Comparison of ENCODE assay signal across 16 cellular contexts in genomic region chr21:38503588-38503987, GRCh38. TPM values are rescaled to one million over a fixed set of nuclear protein-coding genes. Genes with fewer than 3 reads are reported as not detected.
DNase-seq lines count a peak whose midpoint lies in the region; ATAC-seq and TF ChIP-seq lines count a peak whose summit lies in the region.
"Had no signal": no experiment of that assay in that cellular context is flagged by ENCODE, and none has a peak within 500 bp of the region (broad histone marks: within the 10 kb centered on the region; RNA-seq: fewer than 3 reads in every experiment).

No MANE protein-coding gene starts in this region.

- peak in 2 of 5 donors; percentile 25 to 45 for DNase-seq in heart left ventricle
- DNase-seq in cardiac septum (ENCODE audit: low spot score) = no peak
- peak; percentile 17 for DNase-seq in dedifferentiated amniotic fluid mesenchymal stem cell (ENCODE audit: extremely low spot score)
- DNase-seq in lung (ENCODE audit: low spot score) = no peak
- peak in 1 of 2 donors; percentile 71 for DNase-seq in aorta
- DNase-seq in NCI-H226 = no peak
- DNase-seq in naive thymus-derived CD4-positive, alpha-beta T cell = no peak
- DNase-seq in ecto neural progenitor cell (ENCODE audit: low spot score) = no peak
- DNase-seq: ACHN; activated CD4-positive, alpha-beta T cell treated with anti-CD3 and anti-CD28 coated beads, Interleukin-2, amount 50 U/mL, for 48 hours; activated effector memory CD4-positive, alpha-beta T cell treated with Interleukin-2 at 50 U/mL for 16 hours; DND-41; NCI-H146; testis had no signal

- no peaks in the 10 kb centered on the region for H3K36me3 ChIP-seq in heart left ventricle
- no peaks in the 10 kb centered on the region for H3K36me3 ChIP-seq in lung (ENCODE audit: control insufficient read depth in 2 of 2, insufficient read depth in 2 of 2, low read length in 2 of 2)
- H3K36me3 ChIP-seq in aorta (ENCODE audit: control insufficient read depth in 1 of 2, insufficient read depth in 2 of 2, low read length in 1 of 2) = no peaks in the 10 kb centered on the region
- H3K36me3 ChIP-seq in naive thymus-derived CD4-positive, alpha-beta T cell (ENCODE audit: control insufficient read depth in 2 of 3, insufficient read depth in 3 of 3, low read length in 3 of 3) = no peaks in the 10 kb centered on the region

- H3K4me3 ChIP-seq in heart left ventricle = peak overlapping the region in 9 of 12 donors; percentile 3 to 39 (median 16)
- peak overlapping the region; percentile 54 for H3K4me3 ChIP-seq in lung
- H3K4me3 ChIP-seq in aorta (ENCODE audit: low read length in 2 of 2) = peak overlapping the region; percentile 54 to 92
- no peak overlapping the region for H3K4me3 ChIP-seq in naive thymus-derived CD4-positive, alpha-beta T cell (ENCODE audit: low read length)
- H3K4me3 ChIP-seq: testis had no signal

- POLR2A ChIA-PET in naive thymus-derived CD4-positive, alpha-beta T cell (lab: Charles Lee) = no interaction called here

- H3K9me3 ChIP-seq in heart left ventricle (no peaks in the 10 kb centered on the region), lung (ENCODE audit: control insufficient read depth in 2 of 2, insufficient read depth in 1 of 2, low read length in 1 of 2) (no peaks in the 10 kb centered on the region), aorta (ENCODE audit: control insufficient read depth, low read length) (no peaks in the 10 kb centered on the region)
- H3K9me3 ChIP-seq in naive thymus-derived CD4-positive, alpha-beta T cell (ENCODE audit: control insufficient read depth in 2 of 3, low read length in 3 of 3) = no peaks in the 10 kb centered on the region
- H3K9me3 ChIP-seq: testis had no signal

- H3K4me1 Mint-ChIP-seq in naive thymus-derived CD4-positive, alpha-beta T cell = peaks cover 9 to 21% (median 11%) of the 10 kb centered on the region in 7 donors

- H3K27me3 ChIP-seq in heart left ventricle = no peaks in the 10 kb centered on the region
- H3K27me3 ChIP-seq in lung (ENCODE audit: control insufficient read depth, insufficient read depth) = no peaks in the 10 kb centered on the region
- H3K27me3 ChIP-seq in aorta (ENCODE audit: control insufficient read depth in 1 of 2, insufficient read depth in 2 of 2, low read length in 1 of 2) = no peaks in the 10 kb centered on the region
- no peaks in the 10 kb centered on the region for H3K27me3 ChIP-seq in naive thymus-derived CD4-positive, alpha-beta T cell (ENCODE audit: control insufficient read depth in 2 of 2, insufficient read depth in 2 of 2, low read length in 2 of 2)
- H3K27me3 ChIP-seq: testis had no signal

- CTCF ChIA-PET in naive thymus-derived CD4-positive, alpha-beta T cell (lab: Charles Lee) = no interaction called here

- no peak overlapping the region for H3K4me3 Mint-ChIP-seq in naive thymus-derived CD4-positive, alpha-beta T cell
- H3K4me3 Mint-ChIP-seq: IgD-negative memory B cell; T-helper 1 cell treated with Interleukin-12 subunit alpha and Interleukin-12 subunit beta and Interleukin-4 antibody, amounts not matched to agents 30 μg/mL and 1 μg/mL, for 36 hours had no signal

- peaks cover 0 to 38% (median 13%) of the 10 kb centered on the region in 12 donors for H3K4me1 ChIP-seq in heart left ventricle
- peaks cover 0 to 6% of the 10 kb centered on the region in 2 donors for H3K4me1 ChIP-seq in lung (ENCODE audit: control insufficient read depth in 2 of 2, insufficient read depth in 2 of 2, low read length in 2 of 2)
- peaks cover 0 to 4% of the 10 kb centered on the region in 2 donors for H3K4me1 ChIP-seq in aorta (ENCODE audit: control insufficient read depth in 1 of 2, insufficient read depth in 2 of 2, low read length in 2 of 2)
- no peaks in the 10 kb centered on the region for H3K4me1 ChIP-seq in naive thymus-derived CD4-positive, alpha-beta T cell (ENCODE audit: control insufficient read depth in 2 of 2, insufficient read depth in 2 of 2, low read length in 2 of 2)
- H3K4me1 ChIP-seq: testis had no signal

- H3K36me3 Mint-ChIP-seq in naive thymus-derived CD4-positive, alpha-beta T cell = no peaks in the 10 kb centered on the region
- H3K36me3 Mint-ChIP-seq: IgD-negative memory B cell had no signal

- H3K27ac ChIP-seq in heart left ventricle = peak overlapping the region in 11 of 12 donors; percentile 1 to 69 (median 36)
- H3K27ac ChIP-seq in lung (ENCODE audit: low read depth in 1 of 2, low read length in 1 of 2) = peak overlapping the region; percentile 48 to 84
- H3K27ac ChIP-seq in aorta (ENCODE audit: low read depth in 1 of 2, low read length in 2 of 2) = peak overlapping the region; percentile 23 to 97
- no peak overlapping the region for H3K27ac ChIP-seq in naive thymus-derived CD4-positive, alpha-beta T cell (ENCODE audit: low read depth, low read length)
- H3K27ac ChIP-seq: testis had no signal

- peak in 1 of 2 donors; percentile 50 for TF ChIP-seq POLR2A in heart left ventricle (IDR thresholded peaks at IDR 0.05)

- no peaks in the 10 kb centered on the region for H3K9me3 Mint-ChIP-seq in naive thymus-derived CD4-positive, alpha-beta T cell
- H3K9me3 Mint-ChIP-seq: T-helper 1 cell treated with Interleukin-12 subunit alpha and Interleukin-12 subunit beta and Interleukin-4 antibody, amounts not matched to agents 30 μg/mL and 1 μg/mL, for 36 hours had no signal

- WGBS in heart left ventricle, 4 donors = 46 to 70% (median 60%) methylated on average over 10 of the region's 10 CpGs
- 39% methylated on average over 10 of the region's 10 CpGs for WGBS in lung, 2 donors
- WGBS in aorta, 2 donors = 3 to 7% methylated on average over 10 of the region's 10 CpGs

- TF ChIP-seq CTCF in heart left ventricle (IDR thresholded peaks at IDR 0.05) (no peak), lung (IDR thresholded peaks at IDR 0.05; ENCODE audit: control extremely low read depth, extremely low read depth) (no peak)

- ATAC-seq in heart left ventricle = peak in 3 of 4 donors; percentile 26 to 31 (median 27)
- ATAC-seq in lung (ENCODE audit: insufficient read depth, low FRiP score) = no peak
- peak; percentile 44 for ATAC-seq in aorta (ENCODE audit: low FRiP score)
- ATAC-seq in naive thymus-derived CD4-positive, alpha-beta T cell = no peak

- no peak overlapping the region for H3K27ac Mint-ChIP-seq in naive thymus-derived CD4-positive, alpha-beta T cell
- H3K27ac Mint-ChIP-seq: IgD-negative memory B cell; T-helper 1 cell treated with Interleukin-12 subunit alpha and Interleukin-12 subunit beta and Interleukin-4 antibody, amounts not matched to agents 30 μg/mL and 1 μg/mL, for 36 hours had no signal

- peaks cover 35 to 63% (median 61%) of the 10 kb centered on the region in 5 donors for H3K27me3 Mint-ChIP-seq in naive thymus-derived CD4-positive, alpha-beta T cell

- intact Hi-C loops in heart left ventricle (cut with DNase I) (loop anchor here in 2 of 10 donors (10.0 kb wide), 3 partner anchors 211 to 631 kb away; partner anchors contain the start of gene ETS2 (in 1 of the 2)), cardiac septum (cut with DNase I) (loop anchor here (10.0 kb wide), 1 partner anchor 301 kb away; the partner anchor contains the start of gene ETS2), aorta (cut with DNase I) (loop anchor here (10.0 kb wide), 1 partner anchor 631 kb away; no protein-coding TSS in a partner anchor)
- intact Hi-C loops in naive thymus-derived CD4-positive, alpha-beta T cell (cut with micrococcal nuclease) = loop anchor here in 1 of 2 donors (10.0 kb wide), 1 partner anchor 301 kb away; the partner anchor contains the start of gene ETS2

RNA-seq across cellular contexts. Expression of gene ERG, which starts 5.3 kb away (rescaled TPM):
- total RNA-seq in heart left ventricle = 10 to 100 TPM; 11.6 to 37.9 (median 15.8) TPM
- 10 to 100 TPM in 1 of 2 donors, 1 to 10 TPM in 1; 5.9 to 11.7 TPM for polyA plus RNA-seq in heart left ventricle
- 15.5 TPM for total RNA-seq in cardiac septum
- 10 to 100 TPM; 26.1 to 30.3 TPM for total RNA-seq in lung
- 10 to 100 TPM in 1 of 2 donors, 1 to 10 TPM in 1; 8.6 to 15.9 TPM for polyA plus RNA-seq in lung
- total RNA-seq in aorta = 100 to 1,000 TPM; 113 to 133 TPM
- 10 to 100 TPM; 33.5 to 59.6 TPM for polyA plus RNA-seq in aorta
- total RNA-seq in naive thymus-derived CD4-positive, alpha-beta T cell = 1 to 10 TPM in 1 of 5 experiments, under 1 TPM in 1, not detected in 3; 0.24 to 1.3 TPM
- not detected for polyA plus RNA-seq in naive thymus-derived CD4-positive, alpha-beta T cell
- polyA plus RNA-seq: IgD-negative memory B cell had no signal

Comparison
In these comparisons a context has a peak if more than half of its experiments do, and no peak if none do; other contexts are left out.
1. ATAC-seq: peak in heart left ventricle (3 of 4) and aorta (single experiment); none in lung (single experiment) and naive thymus-derived CD4-positive, alpha-beta T cell (single experiment).